ENCODE assay signal across 12 cellular contexts in the genomic region with DNA sequence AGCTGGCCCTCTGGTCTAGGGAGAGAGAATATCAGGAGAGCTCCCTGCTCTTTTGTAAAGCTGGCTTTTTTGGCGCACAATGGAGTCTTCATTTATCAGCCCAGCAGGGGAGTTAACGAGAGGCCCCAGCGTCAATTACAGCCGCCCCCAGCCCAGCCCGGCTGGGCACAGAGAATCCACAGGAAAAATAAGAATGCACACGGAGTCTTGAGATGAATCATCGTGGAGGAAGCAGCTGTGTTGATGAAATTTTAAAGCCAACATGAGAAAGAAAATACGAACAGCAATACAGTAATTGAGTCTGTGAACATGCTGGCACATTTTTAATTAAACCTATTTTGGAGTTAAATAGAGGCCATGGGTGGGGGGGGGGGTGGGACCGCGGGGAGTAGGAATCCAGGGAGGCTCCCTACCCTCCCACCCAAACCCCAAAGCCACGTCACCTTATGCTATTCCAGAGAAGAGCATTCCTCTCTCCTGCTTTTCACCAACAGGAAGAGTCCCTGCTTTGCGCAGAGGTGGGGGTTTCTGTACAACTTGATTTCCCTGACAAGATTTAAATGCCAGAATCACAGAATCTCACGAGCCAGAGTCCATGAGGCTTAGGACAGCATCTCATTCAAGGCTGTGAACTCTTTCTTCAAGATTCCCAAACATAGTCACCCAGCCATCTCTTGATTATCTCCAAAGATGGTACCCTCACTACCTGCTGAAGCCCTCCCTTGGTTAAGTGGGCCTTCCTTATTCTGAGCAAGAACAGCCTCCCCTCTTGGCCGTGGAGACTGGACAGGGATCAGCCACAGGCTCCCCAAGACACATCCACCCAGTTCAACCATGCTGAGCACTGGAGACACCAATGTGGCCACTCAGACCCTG. TPM values are rescaled to one million over a fixed set of nuclear protein-coding genes. Genes with fewer than 3 reads are reported as not detected.
DNase-seq lines count a peak whose midpoint lies in the region; ATAC-seq, FAIRE-seq and TF ChIP-seq lines count a peak whose summit lies in the region.
"Had no signal": no experiment of that assay in that cellular context is flagged by ENCODE, and none has a peak within 500 bp of the region (broad histone marks: within the 10 kb centered on the region; RNA-seq: fewer than 3 reads in every experiment).

No MANE protein-coding gene starts in this region.

- no peak for TF ChIP-seq POLR2A in GM12891 (IDR thresholded peaks at IDR 0.05; ENCODE audit: low read depth, low read length)

- intact Hi-C loops in pancreas (cut with DNase I), result no loop called here

- H3K36me3 ChIP-seq in HUES64 (ENCODE audit: insufficient read depth, low read length), result no peaks in the 10 kb centered on the region
- no peaks in the 10 kb centered on the region for H3K36me3 ChIP-seq in astrocyte (ENCODE audit: insufficient read depth, low read length)
- no peaks in the 10 kb centered on the region for H3K36me3 ChIP-seq in pancreas

- H3K27me3 Mint-ChIP-seq in astrocyte (ENCODE audit: low read depth, unreplicated experiment), result no peaks in the 10 kb centered on the region
- H3K27me3 Mint-ChIP-seq: B cell had no signal

- H3K4me3 ChIP-seq in AG04449 (ENCODE audit: low read depth, low read length) (no peak overlapping the region), HUES64 (ENCODE audit: low read length) (no peak overlapping the region), astrocyte (ENCODE audit: insufficient read depth, low read depth, low read length) (no peak overlapping the region), pancreas (no peak overlapping the region)
- H3K4me3 ChIP-seq: lung had no signal

- H3K9me3 Mint-ChIP-seq in astrocyte (ENCODE audit: unreplicated experiment), result no peaks in the 10 kb centered on the region

- H3K27me3 ChIP-seq in HUES64 (ENCODE audit: insufficient read depth, low read length) (no peaks in the 10 kb centered on the region), astrocyte (ENCODE audit: insufficient read depth, low read length) (no peaks in the 10 kb centered on the region), pancreas (no peaks in the 10 kb centered on the region)

- TF ChIP-seq CTCF in AG04449 (IDR thresholded peaks at IDR 0.05; ENCODE audit: insufficient read depth, low read length, missing control alignments) (no peak), astrocyte (IDR thresholded peaks at IDR 0.05; ENCODE audit: insufficient read depth, low read depth, low read length) (no peak), pancreas (IDR thresholded peaks at IDR 0.05) (no peak)

- no peaks in the 10 kb centered on the region for H3K36me3 Mint-ChIP-seq in astrocyte (ENCODE audit: low read depth, unreplicated experiment)

- peak overlapping the region; percentile 14 for H2AFZ ChIP-seq in astrocyte (ENCODE audit: low read depth, low read length)

- H3K9ac ChIP-seq in HUES64 (ENCODE audit: low read depth, low read length) (peak overlapping the region; percentile 37; the same call in 1 of the 2 replicates), astrocyte (ENCODE audit: low read length) (peak overlapping the region; percentile 76)

- no peak overlapping the region for H3K4me3 Mint-ChIP-seq in astrocyte (ENCODE audit: unreplicated experiment)
- H3K4me3 Mint-ChIP-seq: B cell had no signal

- WGBS in HUES64, result 29% methylated on average over 12 of the region's 14 CpGs
- 80 to 88% methylated on average over 14 of the region's 14 CpGs for WGBS in pancreas, 2 donors

- peak overlapping the region; percentile 61 for H3K4me2 ChIP-seq in astrocyte (ENCODE audit: low read length)

- CTCF ChIA-PET in AG04449 (lab: Yijun Ruan, JAX), result interaction anchor here (0.6 to 2.6 kb wide), 3 partner anchors 71 to 151 kb away, joined by 3 to 10 read pairs (median 4); no protein-coding TSS in a partner anchor

- POLR2A ChIA-PET in AG04449 (lab: Yijun Ruan, JAX), result no interaction called here

- H3K79me2 ChIP-seq in astrocyte (ENCODE audit: insufficient read depth, low read length), result peaks cover 45% of the 10 kb centered on the region

- no peaks in the 10 kb centered on the region for H4K20me1 ChIP-seq in astrocyte (ENCODE audit: insufficient read depth, low read length)

- FAIRE-seq in astrocyte (lab: Jason Lieb, UNC), result no peak
- FAIRE-seq in pancreas (lab: Jason Lieb, UNC), result no peak
- FAIRE-seq in GM12891 (lab: Jason Lieb, UNC), result no peak

- H3K27ac ChIP-seq in HUES64 (ENCODE audit: low read depth, low read length), result peak overlapping the region; percentile 77
- peak overlapping the region; percentile 88 for H3K27ac ChIP-seq in astrocyte (ENCODE audit: low read depth, low read length)
- no peak overlapping the region for H3K27ac ChIP-seq in pancreas

- H3K4me1 ChIP-seq in HUES64 (ENCODE audit: insufficient read depth, low read length) (peaks cover 24% of the 10 kb centered on the region), astrocyte (ENCODE audit: insufficient read depth, low read length) (peaks cover 45% of the 10 kb centered on the region), pancreas (no peaks in the 10 kb centered on the region)

- H3K9me3 ChIP-seq in HUES64 (ENCODE audit: insufficient read depth, low read depth, low read length), result no peaks in the 10 kb centered on the region
- no peaks in the 10 kb centered on the region for H3K9me3 ChIP-seq in astrocyte (ENCODE audit: insufficient read depth, low read depth, low read length)
- H3K9me3 ChIP-seq in pancreas, result no peaks in the 10 kb centered on the region

- peak overlapping the region; percentile 91 for H3K27ac Mint-ChIP-seq in astrocyte (ENCODE audit: unreplicated experiment)
- H3K27ac Mint-ChIP-seq: B cell had no signal

- peak; percentile 28 for DNase-seq in AG04449 (ENCODE audit: low read depth, low spot score)
- peak; percentile 83 for DNase-seq in astrocyte (ENCODE audit: low read depth)
- DNase-seq in iPS-NIHi7 (ENCODE audit: extremely low spot score), result peak; percentile 46
- DNase-seq in pancreas, result no peak
- no peak for DNase-seq in GM12891 (ENCODE audit: insufficient read length, low spot score)
- DNase-seq: activated naive CD4-positive, alpha-beta T cell; stimulated activated naive CD8-positive, alpha-beta T cell treated with anti-CD3 and anti-CD28 coated beads, Interleukin-15, Interleukin-2, amounts not matched to agents 100 U/mL and 50 U/mL, for 24 hours had no signal

- ATAC-seq in pancreas, result no peak
- no peak for ATAC-seq in GM19023 (IDR thresholded peaks at IDR 0.05; ENCODE audit: unreplicated experiment)
- ATAC-seq in HG02623 (IDR thresholded peaks at IDR 0.05; ENCODE audit: unreplicated experiment), result no peak
- ATAC-seq: stimulated activated naive CD8-positive, alpha-beta T cell treated with anti-CD3 and anti-CD28 coated beads, Interleukin-15, Interleukin-2, amounts not matched to agents 100 U/mL and 50 U/mL, for 24 hours had no signal

- peaks cover 13% of the 10 kb centered on the region for H3K4me1 Mint-ChIP-seq in astrocyte (ENCODE audit: low read depth, unreplicated experiment)
- H3K4me1 Mint-ChIP-seq: B cell had no signal

TF ChIP-seq in GM12891, 5 proteins besides CTCF, POLR2A, EP300 and RAD21:
- no peak for TF ChIP-seq TAF1 (IDR thresholded peaks at IDR 0.05; ENCODE audit: low read depth, low read length)
- no peak for TF ChIP-seq POLR2AphosphoS5 (IDR thresholded peaks at IDR 0.05; ENCODE audit: low read depth, low read length)
- no peak for TF ChIP-seq PAX5 (IDR thresholded peaks at IDR 0.05; ENCODE audit: insufficient read depth, low read length, severe bottlenecking)
- TF ChIP-seq POU2F2 (IDR thresholded peaks at IDR 0.05; ENCODE audit: low read depth, low read length), result no peak
- no peak for TF ChIP-seq SPI1 (IDR thresholded peaks at IDR 0.05; ENCODE audit: low read depth, low read length)
TF ChIP-seq in GM12891: peak in this region for 0.

RNA-seq across cellular contexts. Expression of a gene that starts 50.2 kb away (rescaled TPM):
- polyA plus RNA-seq in HUES64 (2013, experiment 1 of 2), result 46.6 TPM
- 56.0 TPM for polyA plus RNA-seq in HUES64 (2013, experiment 2 of 2)
- 110 and 121 TPM in 2 replicates for total RNA-seq in astrocyte
- 10 to 100 TPM; 14.0 to 23.4 (median 16.1) TPM for total RNA-seq in pancreas
- polyA plus RNA-seq in pancreas, result 10 to 100 TPM in 1 of 2 donors, 1 to 10 TPM in 1; 7.9 to 10.0 TPM
- polyA plus RNA-seq in GM12891 (2012; ENCODE audit: low read depth, missing spikeins), result 54.3 TPM

RNA-seq across cellular contexts. Expression of a gene that starts 50.8 kb away (rescaled TPM):
- polyA plus RNA-seq in HUES64 (2013, experiment 1 of 2), result 35.7 TPM
- 39.1 TPM for polyA plus RNA-seq in HUES64 (2013, experiment 2 of 2)
- 62.8 and 65.8 TPM in 2 replicates for total RNA-seq in astrocyte
- 10 to 100 TPM; 24.9 to 32.7 (median 28.3) TPM for total RNA-seq in pancreas
- polyA plus RNA-seq in pancreas, result 10 to 100 TPM; 14.0 to 24.5 TPM
- polyA plus RNA-seq in GM12891 (2012; ENCODE audit: low read depth, missing spikeins), result 19.0 TPM

Comparison
In these comparisons a context has a peak if more than half of its experiments do, and no peak if none do; other contexts are left out.
1. DNase-seq: peak in AG04449 (single experiment), astrocyte (single experiment) and iPS-NIHi7 (single experiment); none in pancreas (0 of 6) and GM12891 (single experiment).
2. H3K27ac ChIP-seq: peak in HUES64 (single experiment) and astrocyte (single experiment); none in pancreas (0 of 4).